8 cellular contexts compared by ENCODE assay signal in the genomic region with DNA sequence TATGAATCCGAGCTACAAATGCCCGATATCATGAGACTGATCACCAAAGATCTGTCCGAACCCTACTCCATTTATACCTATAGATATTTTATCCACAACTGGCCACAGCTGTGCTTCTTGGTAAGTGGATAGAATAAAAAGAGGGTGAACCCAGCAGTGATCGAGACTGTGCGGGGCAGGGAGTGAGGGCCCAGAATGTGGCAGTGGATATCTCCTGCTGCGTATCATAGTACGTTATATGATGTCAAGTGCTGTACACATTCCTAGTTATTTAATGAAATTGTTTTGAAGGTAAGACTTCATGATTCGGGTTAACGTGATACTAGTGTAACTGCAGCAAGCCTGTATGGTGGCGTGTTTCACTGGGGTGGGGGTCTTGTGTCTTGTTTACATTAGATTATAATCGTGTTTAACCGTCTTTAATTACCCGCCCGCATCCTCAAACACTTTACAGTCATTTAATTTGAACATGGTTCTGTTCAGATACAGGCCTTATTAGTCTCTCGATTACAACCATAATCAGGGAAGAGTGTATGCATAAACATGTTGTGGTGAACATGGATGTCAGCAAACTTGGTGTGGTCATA. TPM values are rescaled to one million over a fixed set of nuclear protein-coding genes. Genes with fewer than 3 reads are reported as not detected.
DNase-seq lines count a peak whose midpoint lies in the region; ATAC-seq, FAIRE-seq and TF ChIP-seq lines count a peak whose summit lies in the region.

No MANE protein-coding gene starts in this region.

- no peak for TF ChIP-seq RAD21 in A549 (conservative IDR thresholded peaks at IDR 0.05 in 1 of 2, IDR thresholded peaks at IDR 0.05 in 1 of 2)
- no peak for TF ChIP-seq RAD21 in HCT116 (IDR thresholded peaks at IDR 0.05; ENCODE audit: low read depth)

- H3K27ac ChIP-seq in A549 = peak overlapping the region; percentile 90 to 98; a peak in 4 of 6 replicates
- no peak overlapping the region for H3K27ac ChIP-seq in HCT116 (ENCODE audit: low read depth, low read length)
- peak overlapping the region; percentile 75 for H3K27ac ChIP-seq in substantia nigra (ENCODE audit: low read depth, low read length, poor library complexity, severe bottlenecking)

- H3K9me3 Mint-ChIP-seq in activated naive CD4-positive, alpha-beta T cell treated with anti-CD3 and anti-CD28 coated beads, Interleukin-2, amount 50 U/mL, for 72 hours = no peaks in the 10 kb centered on the region

- H3K27ac Mint-ChIP-seq in activated naive CD4-positive, alpha-beta T cell treated with anti-CD3 and anti-CD28 coated beads, Interleukin-2, amount 50 U/mL, for 72 hours = peak overlapping the region; percentile 36 to 93

- H3K27me3 ChIP-seq in HCT116 (ENCODE audit: insufficient read depth, low read length) = no peaks in the 10 kb centered on the region
- H3K27me3 ChIP-seq in kidney epithelial cell (ENCODE audit: control insufficient read depth, insufficient read depth, low read length) = no peaks in the 10 kb centered on the region

- H4K20me1 ChIP-seq in HCT116 (ENCODE audit: insufficient read depth) = no peaks in the 10 kb centered on the region

- no peak for TF ChIP-seq EP300 in A549 (IDR thresholded peaks at IDR 0.05)

- H3K9ac ChIP-seq in HCT116 (ENCODE audit: low read length) = peak overlapping the region; percentile 72

- no peak for FAIRE-seq in A549 (lab: Jason Lieb, UNC)

- H3K79me2 ChIP-seq in HCT116 (ENCODE audit: insufficient read depth, low read length) = peaks cover 49% of the 10 kb centered on the region

- H3K9me3 ChIP-seq in A549 (no peaks in the 10 kb centered on the region), HCT116 (ENCODE audit: control insufficient read depth in 1 of 2, insufficient read depth in 1 of 2, low read depth in 1 of 2, low read length in 2 of 2) (no peaks in the 10 kb centered on the region)

- peaks cover 6 to 26% of the 10 kb centered on the region in 2 donors for H3K36me3 Mint-ChIP-seq in activated naive CD4-positive, alpha-beta T cell treated with anti-CD3 and anti-CD28 coated beads, Interleukin-2, amount 50 U/mL, for 72 hours

- H3K4me1 ChIP-seq in A549 = peaks cover 16% of the 10 kb centered on the region; the same call in 2 of the 3 replicates
- peaks cover 5 to 17% of the 10 kb centered on the region in 2 experiments for H3K4me1 ChIP-seq in HCT116 (ENCODE audit: control insufficient read depth in 1 of 2, insufficient read depth in 2 of 2, low read length in 2 of 2)

- BruUV-seq in HCT116 (replicated peaks; lab: Mats Ljungman, UMichigan) = TSS peak; percentile 38

- TF ChIP-seq POLR2A in A549 (IDR thresholded peaks at IDR 0.05; ENCODE audit: low read length) (no peak), HCT116 (IDR thresholded peaks at IDR 0.05; ENCODE audit: borderline replicate concordance, extremely low read depth, insufficient read depth, insufficient read length) (no peak)

- RAD21 ChIA-PET in HCT116 (lab: Charles Lee; ENCODE audit: low non-redundant PET in 1 of 2, low total read pairs in 2 of 2, uncharacterized antibody in 2 of 2, unreplicated experiment in 2 of 2) = no interaction called here

- H3K36me3 ChIP-seq in HCT116 (ENCODE audit: control insufficient read depth in 1 of 2, insufficient read depth in 2 of 2, low read length in 2 of 2) = 0 out of 4 replicates have a peak, but pooled peaks cover 0 to 3% of the 10 kb centered on the region in 2 experiments
- H3K36me3 ChIP-seq in kidney epithelial cell (ENCODE audit: control insufficient read depth, insufficient read depth, low read length) = no peaks in the 10 kb centered on the region

- H3K4me3 ChIP-seq in A549 (peak overlapping the region; percentile 91), HCT116 (replicated peaks in 1 of 2; ENCODE audit: low read depth in 1 of 2, low read length in 2 of 2) (peak overlapping the region; percentile 52 to 77), kidney epithelial cell (ENCODE audit: low read depth, low read length) (peak overlapping the region; percentile 72)

- WGBS in A549 (ENCODE audit: missing lambda C conversion rate) = 58% methylated on average over 15 of the region's 15 CpGs

- TF ChIP-seq CTCF in A549 (IDR thresholded peaks at IDR 0.05) (no peak), HCT116 (IDR thresholded peaks at IDR 0.05 in 2 of 3, conservative IDR thresholded peaks at IDR 0.05 in 1 of 3; ENCODE audit: borderline replicate concordance in 1 of 3, insufficient read depth in 1 of 3, low read depth in 2 of 3, low read length in 2 of 3) (no peak), kidney epithelial cell (IDR thresholded peaks at IDR 0.05; ENCODE audit: insufficient read depth, low read length, poor library complexity, severe bottlenecking) (no peak)

- peak in 1 of 2 experiments; percentile 9; a peak in 3 of 6 replicates for ATAC-seq in A549
- ATAC-seq in HCT116 = no peak
- no peak for ATAC-seq in activated naive CD4-positive, alpha-beta T cell treated with anti-CD3 and anti-CD28 coated beads, Interleukin-2, amount 50 U/mL, for 72 hours
- no peak for ATAC-seq in HG03571 (IDR thresholded peaks at IDR 0.05; ENCODE audit: unreplicated experiment)

- H3K4me2 ChIP-seq in A549 (peak overlapping the region; percentile 79), HCT116 (ENCODE audit: low read length) (peak overlapping the region; percentile 84)

- no peaks in the 10 kb centered on the region for H3K9me2 ChIP-seq in HCT116 (ENCODE audit: insufficient read depth)

- H2AFZ ChIP-seq in HCT116 (ENCODE audit: low read depth, low read length, poor library complexity, severe bottlenecking) = no peak overlapping the region

- intact Hi-C loops in HCT116 (cut with micrococcal nuclease) = no loop called here

- DNase-seq in A549 (ENCODE audit: low read depth in 1 of 2, low spot score in 1 of 2) (no peak), HCT116 (ENCODE audit: low read depth, low spot score) (no peak), kidney epithelial cell (ENCODE audit: low read depth) (no peak), substantia nigra (lab: John Stamatoyannopoulos, UW) (peak in 1 of 49 donors; percentile 1), medulla oblongata (ENCODE audit: extremely low spot score) (no peak), GM19238 (ENCODE audit: insufficient read length, low spot score) (no peak)
- no peak for DNase-seq in activated naive CD4-positive, alpha-beta T cell treated with anti-CD3 and anti-CD28 coated beads, Interleukin-2, amount 50 U/mL, for 72 hours (ENCODE audit: low spot score in 2 of 2)

- POLR2A ChIA-PET in A549 (lab: Yijun Ruan, JAX) = no interaction called here
- POLR2A ChIA-PET in HCT116 (lab: Charles Lee) = no interaction called here

- CTCF ChIA-PET in A549 (lab: Yijun Ruan, JAX) = no interaction called here
- CTCF ChIA-PET in HCT116 (lab: Charles Lee) = no interaction called here

TF ChIP-seq in A549, 52 proteins besides CTCF, POLR2A, EP300 and RAD21 (continues in another document):
- no peak for TF ChIP-seq TFCP2L1 (CRISPR knock-in tag; IDR thresholded peaks at IDR 0.05)
- TF ChIP-seq CEBPB (IDR thresholded peaks at IDR 0.05) = no peak
- TF ChIP-seq RARB (CRISPR knock-in tag; IDR thresholded peaks at IDR 0.05) = no peak
- TF ChIP-seq KDM5A (IDR thresholded peaks at IDR 0.05) = no peak
- no peak for TF ChIP-seq SMC3 (IDR thresholded peaks at IDR 0.05)
- no peak for TF ChIP-seq HOXA7 (CRISPR knock-in tag; IDR thresholded peaks at IDR 0.05)
- TF ChIP-seq ESRRA (IDR thresholded peaks at IDR 0.05; ENCODE audit: borderline replicate concordance, low read length) = no peak
- no peak for TF ChIP-seq FOSL2 (IDR thresholded peaks at IDR 0.05)
- no peak for TF ChIP-seq FOSL2 (CRISPR knock-in tag; IDR thresholded peaks at IDR 0.05)

TF ChIP-seq in HCT116, 20 proteins besides CTCF, POLR2A, EP300 and RAD21:
- TF ChIP-seq CBX3 (IDR thresholded peaks at IDR 0.05; ENCODE audit: low read depth) = no peak
- TF ChIP-seq REST (IDR thresholded peaks at IDR 0.05; ENCODE audit: low read depth) = no peak
- no peak for TF ChIP-seq SRF (IDR thresholded peaks at IDR 0.05; ENCODE audit: low read depth)
- no peak for TF ChIP-seq SP1 (IDR thresholded peaks at IDR 0.05; ENCODE audit: low read depth)

RNA-seq across cellular contexts. Expression of gene NAA30, which starts 1.3 kb away (rescaled TPM):
- 24.3 and 27.0 TPM in 2 replicates for polyA plus RNA-seq in A549 (2011; rRNA removed)
- 3.1 and 3.5 TPM in 2 replicates for polyA plus RNA-seq in A549 (2012; cell fraction: cytosol; rRNA removed)
- 1.6 TPM in 2 replicates for polyA plus RNA-seq in A549 (2012; cell fraction: nucleus; rRNA removed)
- 13.1 to 14.3 TPM (median 13.4 TPM) in 3 replicates for polyA plus RNA-seq in A549 (2017; fragmentation: RNase III; extraction: RNeasy Plus Mini Kit Qiagen cat#74134 plus additional on column Dnase treatment)
- 12.8 and 14.1 TPM in 2 replicates for polyA minus RNA-seq in A549 (2011; rRNA and poly(A)+ RNA removed)
- total RNA-seq in HCT116 (2021; ENCODE audit: unreplicated experiment) = 14.0 TPM
- polyA plus RNA-seq in HCT116 (2012) = 4.3 and 4.4 TPM in 2 replicates
- 10 to 100 TPM; 14.5 to 15.7 TPM for total RNA-seq in activated naive CD4-positive, alpha-beta T cell treated with anti-CD3 and anti-CD28 coated beads, Interleukin-2, amount 50 U/mL, for 72 hours
- 21.4 and 24.0 TPM in 2 replicates for total RNA-seq in kidney epithelial cell
